Comparison of ENCODE assay signal across 8 cellular contexts in the genomic region with DNA sequence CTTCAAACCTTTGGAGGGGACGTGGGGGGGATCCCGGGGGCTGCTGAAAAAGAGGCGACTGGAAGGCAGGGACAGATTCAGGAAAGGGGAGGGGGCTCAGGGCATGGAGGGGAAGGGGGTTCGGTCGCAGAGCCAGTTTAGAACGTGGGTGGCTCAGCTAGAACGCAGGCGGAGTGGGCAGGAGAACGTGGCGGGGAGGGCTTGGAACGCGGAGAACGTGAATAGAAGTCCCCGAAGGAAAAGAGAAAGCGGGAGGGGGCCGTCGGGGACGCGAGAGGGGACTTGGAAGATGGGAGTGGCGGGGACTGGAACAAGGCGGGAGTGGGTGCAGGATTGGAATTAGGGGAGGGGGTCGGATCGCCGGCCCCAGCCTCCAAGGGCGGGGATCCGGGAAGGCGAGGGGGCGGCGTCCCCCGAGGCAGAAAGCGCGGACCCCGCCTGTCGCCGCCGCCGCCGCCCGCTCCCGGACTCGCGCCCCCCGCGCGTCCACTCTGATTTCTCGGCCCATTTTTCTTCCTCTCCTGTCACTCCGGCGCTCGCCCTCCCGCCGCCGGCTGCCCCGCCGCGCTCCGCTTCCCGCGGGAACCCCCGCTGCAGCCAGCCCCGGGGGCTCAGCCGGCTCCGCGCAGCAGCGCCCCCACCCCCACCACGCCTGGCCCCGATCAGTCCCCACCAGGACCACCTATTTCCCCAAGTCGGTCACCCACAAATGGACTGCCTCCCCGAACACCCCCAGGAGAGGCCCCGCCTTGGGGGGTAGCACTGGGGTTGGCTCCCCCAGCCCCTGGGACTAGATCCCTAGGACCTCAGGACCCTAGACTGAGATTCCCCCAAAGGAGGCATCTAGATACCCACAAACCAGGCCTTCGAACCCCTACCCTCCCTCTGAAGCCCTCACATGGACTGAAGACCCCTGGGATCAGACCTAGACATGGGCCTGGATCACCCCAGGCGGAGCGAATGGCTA. TPM values are rescaled to one million over a fixed set of nuclear protein-coding genes. Genes with fewer than 3 reads are reported as not detected.
DNase-seq lines count a peak whose midpoint lies in the region; ATAC-seq and TF ChIP-seq lines count a peak whose summit lies in the region.

No MANE protein-coding gene starts in this region.

- H3K4me3 Mint-ChIP-seq in CD4-positive, alpha-beta T cell, result peak overlapping the region; percentile 90
- peak overlapping the region; percentile 85 for H3K4me3 Mint-ChIP-seq in chondrocyte (ENCODE audit: unreplicated experiment)

- H3K27ac ChIP-seq in CD4-positive, alpha-beta T cell (ENCODE audit: low read depth, low read length), result peak overlapping the region; percentile 41
- H3K27ac ChIP-seq in MM.1S (ENCODE audit: low read length) (no peak overlapping the region), neural cell (ENCODE audit: low read length) (no peak overlapping the region)

- H3K27me3 ChIP-seq in CD4-positive, alpha-beta T cell (ENCODE audit: control insufficient read depth, insufficient read depth, low read length), result no peaks in the 10 kb centered on the region
- H3K27me3 ChIP-seq in MM.1S (replicated peaks; ENCODE audit: insufficient read depth, low read length) (peaks cover 16% of the 10 kb centered on the region), neural cell (ENCODE audit: insufficient read depth, low read depth, low read length) (peaks cover 37% of the 10 kb centered on the region)

- intact Hi-C loops in CD4-positive, alpha-beta T cell (cut with DNase I, micrococcal nuclease), result no loop called here

- no peak for TF ChIP-seq RAD21 in neural cell (conservative IDR thresholded peaks at IDR 0.05)

- H3K36me3 Mint-ChIP-seq in CD4-positive, alpha-beta T cell (ENCODE audit: low read depth), result no peaks in the 10 kb centered on the region
- H3K36me3 Mint-ChIP-seq in chondrocyte (ENCODE audit: low read depth), result no peaks in the 10 kb centered on the region

- TF ChIP-seq EP300 in neural cell (conservative IDR thresholded peaks at IDR 0.05; ENCODE audit: poor library complexity, severe bottlenecking), result no peak

- no peak for TF ChIP-seq CTCF in CD4-positive, alpha-beta T cell (IDR thresholded peaks at IDR 0.05)
- TF ChIP-seq CTCF in MM.1S (IDR thresholded peaks at IDR 0.05; ENCODE audit: low read length) (no peak), chondrocyte (IDR thresholded peaks at IDR 0.05) (peak; percentile 7), neural cell (IDR thresholded peaks at IDR 0.05; ENCODE audit: poor library complexity, severe bottlenecking) (no peak)

- H3K36me3 ChIP-seq in MM.1S (replicated peaks; ENCODE audit: insufficient read depth, low read length), result no peaks in the 10 kb centered on the region
- no peaks in the 10 kb centered on the region for H3K36me3 ChIP-seq in neural cell (ENCODE audit: insufficient read depth, low read length)

- peak overlapping the region; percentile 77 for H3K4me2 ChIP-seq in MM.1S (ENCODE audit: low read depth, low read length)
- H3K4me2 ChIP-seq in neural cell (ENCODE audit: low read length), result no peak overlapping the region

- H3F3A ChIP-seq in MM.1S (ENCODE audit: insufficient read depth, low read length) (peaks cover 4% of the 10 kb centered on the region; the same call in 1 of the 2 replicates), neural cell (ENCODE audit: insufficient read depth, low read length, poor library complexity, severe bottlenecking) (no peaks in the 10 kb centered on the region)

- DNase-seq in CD4-positive, alpha-beta T cell, result no peak
- no peak for DNase-seq in MM.1S
- no peak for DNase-seq in chondrocyte (ENCODE audit: low spot score)
- DNase-seq in NCI-H1436 (lab: John Stamatoyannopoulos, UW), result no peak
- DNase-seq in mesenteric fat pad (ENCODE audit: low spot score), result no peak

- ATAC-seq in CD4-positive, alpha-beta T cell (ENCODE audit: poor library complexity), result no peak
- ATAC-seq in HG03135 (IDR thresholded peaks at IDR 0.05; ENCODE audit: unreplicated experiment), result no peak
- ATAC-seq in HG02885 (IDR thresholded peaks at IDR 0.05; ENCODE audit: poor library complexity, unreplicated experiment), result no peak

- no peaks in the 10 kb centered on the region for H4K20me1 ChIP-seq in MM.1S (ENCODE audit: insufficient read depth, low read length)
- H4K20me1 ChIP-seq in neural cell (ENCODE audit: insufficient read depth), result no peaks in the 10 kb centered on the region

- H3K79me2 ChIP-seq in MM.1S (ENCODE audit: low read length) (no peaks in the 10 kb centered on the region), neural cell (replicated peaks; ENCODE audit: insufficient read depth, low read length) (no peaks in the 10 kb centered on the region)

- peaks cover 51% of the 10 kb centered on the region for H3K4me1 Mint-ChIP-seq in CD4-positive, alpha-beta T cell (ENCODE audit: low read depth)
- H3K4me1 Mint-ChIP-seq in chondrocyte (ENCODE audit: low read depth), result peaks cover 7% of the 10 kb centered on the region

- H3K4me3 ChIP-seq in MM.1S (ENCODE audit: low read length) (peak overlapping the region; percentile 57), neural cell (ENCODE audit: low read length) (peak overlapping the region; percentile 54)

- CTCF ChIA-PET in CD4-positive, alpha-beta T cell (lab: Charles Lee), result interaction anchor here (0.9 kb wide), 1 partner anchor 81 kb away, joined by 3 read pairs; no protein-coding TSS in a partner anchor

- H2AFZ ChIP-seq in MM.1S (ENCODE audit: low read length) (peak overlapping the region; percentile 63), neural cell (ENCODE audit: low read depth, low read length) (no peak overlapping the region)

- H3K9me2 ChIP-seq in MM.1S (replicated peaks; ENCODE audit: insufficient read depth, low read length) (no peaks in the 10 kb centered on the region), neural cell (ENCODE audit: insufficient read depth, low read length) (no peaks in the 10 kb centered on the region)

- H3K9me3 Mint-ChIP-seq in CD4-positive, alpha-beta T cell, result no peaks in the 10 kb centered on the region
- H3K9me3 Mint-ChIP-seq in chondrocyte (ENCODE audit: low read depth), result no peaks in the 10 kb centered on the region

- H3K9ac ChIP-seq in MM.1S (ENCODE audit: low read length) (peak overlapping the region; percentile 31; the same call in 1 of the 2 replicates), neural cell (ENCODE audit: low read length) (no peak overlapping the region)

- H3K27me3 Mint-ChIP-seq in CD4-positive, alpha-beta T cell, result no peaks in the 10 kb centered on the region
- H3K27me3 Mint-ChIP-seq in chondrocyte (ENCODE audit: low read depth), result peaks cover 7% of the 10 kb centered on the region

- peak overlapping the region; percentile 91 for H3K27ac Mint-ChIP-seq in CD4-positive, alpha-beta T cell
- H3K27ac Mint-ChIP-seq in chondrocyte (ENCODE audit: unreplicated experiment), result peak overlapping the region; percentile 73

- H3K4me1 ChIP-seq in MM.1S (ENCODE audit: low read length), result peaks cover 15% of the 10 kb centered on the region

- H3K9me3 ChIP-seq in CD4-positive, alpha-beta T cell (ENCODE audit: control insufficient read depth, low read length), result no peaks in the 10 kb centered on the region
- H3K9me3 ChIP-seq in MM.1S (replicated peaks; ENCODE audit: insufficient read depth, low read length) (no peaks in the 10 kb centered on the region), neural cell (ENCODE audit: low read length) (no peaks in the 10 kb centered on the region)

- POLR2A ChIA-PET in CD4-positive, alpha-beta T cell (lab: Charles Lee), result interaction anchor here (0.7 to 1.8 kb wide), 10 partner anchors 12 to 80 kb away, joined by 3 to 4 read pairs (median 4); partner anchors contain the start of genes ERFL, RABAC1 and RPS19

TF ChIP-seq in neural cell, 6 proteins besides CTCF, POLR2A, EP300 and RAD21 (continues in another document):
- no peak for TF ChIP-seq EZH2 (IDR thresholded peaks at IDR 0.05; ENCODE audit: borderline replicate concordance, insufficient read depth, low read length, poor library complexity, severe bottlenecking)
- TF ChIP-seq MXI1 (conservative IDR thresholded peaks at IDR 0.05; ENCODE audit: poor library complexity, severe bottlenecking), result no peak
- TF ChIP-seq TAF1 (IDR thresholded peaks at IDR 0.05; ENCODE audit: low read depth), result no peak
- TF ChIP-seq POLR2AphosphoS5 (IDR thresholded peaks at IDR 0.05), result no peak

RNA-seq across cellular contexts. Expression of gene ERFL, which starts 12.5 kb away (rescaled TPM):
- 1 to 10 TPM; 7.7 to 8.9 TPM for total RNA-seq in CD4-positive, alpha-beta T cell
- total RNA-seq in chondrocyte (0.27 to 0.44 TPM (median 0.35 TPM) in 3 replicates), mesenteric fat pad (0.19 TPM)
- polyA plus RNA-seq in neural cell, result 0.31 and 0.52 TPM in 2 replicates
- not detected in 2 replicates for polyA minus RNA-seq in neural cell

RNA-seq across cellular contexts. Expression of gene RABAC1, which starts 18.4 kb away (rescaled TPM):
- 100 to 1,000 TPM in 1 of 2 experiments, 10 to 100 TPM in 1; 96.0 to 102 TPM for total RNA-seq in CD4-positive, alpha-beta T cell
- total RNA-seq in chondrocyte (282 to 302 TPM (median 295 TPM) in 3 replicates), mesenteric fat pad (145 TPM)
- polyA plus RNA-seq in neural cell, result 279 and 290 TPM in 2 replicates
- 81.8 and 91.5 TPM in 2 replicates for polyA minus RNA-seq in neural cell

RNA-seq across cellular contexts. Expression of gene ATP1A3, which starts 53.3 kb away (rescaled TPM):
- total RNA-seq in CD4-positive, alpha-beta T cell, result 1 to 10 TPM; 3.2 to 4.6 TPM
- total RNA-seq in chondrocyte (0.10 to 0.85 TPM (median 0.64 TPM) in 3 replicates), mesenteric fat pad (not detected)
- 36.2 and 53.6 TPM in 2 replicates for polyA plus RNA-seq in neural cell
- 152 and 155 TPM in 2 replicates for polyA minus RNA-seq in neural cell

RNA-seq across cellular contexts. Expression of gene ARHGEF1, which starts 57.7 kb away (rescaled TPM):
- total RNA-seq in CD4-positive, alpha-beta T cell, result 1,000 to 10,000 TPM; 1,019 to 1,047 TPM
- total RNA-seq in chondrocyte (70.5 to 105 TPM (median 73.2 TPM) in 3 replicates), mesenteric fat pad (123 TPM)
- polyA plus RNA-seq in neural cell, result 12.0 and 13.6 TPM in 2 replicates
- 10.5 and 13.1 TPM in 2 replicates for polyA minus RNA-seq in neural cell
